18 cellular contexts compared by ENCODE assay signal in the genomic region with DNA sequence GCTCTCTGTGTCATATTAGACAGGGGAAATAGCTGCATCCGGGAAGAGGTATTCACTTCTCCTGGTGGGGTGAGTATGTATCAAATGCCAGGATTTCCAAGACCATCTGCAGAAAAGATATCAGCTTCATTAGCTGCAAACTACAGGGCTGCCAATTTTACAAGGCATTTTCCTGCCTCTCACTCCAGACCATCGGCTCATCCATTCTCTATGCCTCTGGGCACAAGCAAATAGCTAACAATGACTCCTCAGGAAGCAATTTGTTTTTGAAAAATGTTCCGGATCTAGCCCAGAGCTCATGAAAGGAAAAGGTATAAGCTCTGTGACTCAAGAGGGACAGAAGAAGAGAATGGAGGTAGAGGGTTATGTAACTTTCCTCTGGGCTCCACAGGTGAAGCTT. TPM values are rescaled to one million over a fixed set of nuclear protein-coding genes. Genes with fewer than 3 reads are reported as not detected.
DNase-seq lines count a peak whose midpoint lies in the region; ATAC-seq and TF ChIP-seq lines count a peak whose summit lies in the region.
"Had no signal": no experiment of that assay in that cellular context is flagged by ENCODE, and none has a peak within 500 bp of the region (broad histone marks: within the 10 kb centered on the region; RNA-seq: fewer than 3 reads in every experiment).

No MANE protein-coding gene starts in this region.

- ATAC-seq in GM18873 (IDR thresholded peaks at IDR 0.05; ENCODE audit: low FRiP score, unreplicated experiment) = no peak

- H3K27ac Mint-ChIP-seq in HFFc6 (peak overlapping the region; percentile 67), osteocyte (ENCODE audit: unreplicated experiment) (no peak overlapping the region)
- H3K27ac Mint-ChIP-seq: activated B cell treated with CpG ODN at 0.5 μM for 24 hours; activated T-helper 2 cell treated with anti-CD3 and anti-CD28 coated beads, Interferon-gamma antibody, Interleukin-2, Interleukin-4, amounts not matched to agents 10 μg/mL and 5 μg/mL and 100 μg/mL, durations not matched to agents 14 hours and 24 hours and 36 hours; B cell had no signal

- H3K4me3 Mint-ChIP-seq in HFFc6 = peak overlapping the region; percentile 13; the same call in 1 of the 2 replicates
- no peak overlapping the region for H3K4me3 Mint-ChIP-seq in osteocyte (ENCODE audit: unreplicated experiment)
- H3K4me3 Mint-ChIP-seq: activated B cell treated with CpG ODN at 0.5 μM for 24 hours, B cell had no signal

- TF ChIP-seq CTCF in HFFc6 (IDR thresholded peaks at IDR 0.05) = no peak
- no peak for TF ChIP-seq CTCF in osteocyte (IDR thresholded peaks at IDR 0.05)

- H3K9me3 Mint-ChIP-seq in HFFc6 = no peaks in the 10 kb centered on the region
- no peaks in the 10 kb centered on the region for H3K9me3 Mint-ChIP-seq in osteocyte (ENCODE audit: unreplicated experiment)
- H3K9me3 Mint-ChIP-seq: activated B cell treated with CpG ODN at 0.5 μM for 24 hours; activated T-helper 2 cell treated with anti-CD3 and anti-CD28 coated beads, Interferon-gamma antibody, Interleukin-2, Interleukin-4, amounts not matched to agents 10 μg/mL and 5 μg/mL and 100 μg/mL, durations not matched to agents 14 hours and 24 hours and 36 hours had no signal

- no peaks in the 10 kb centered on the region for H3K27me3 Mint-ChIP-seq in HFFc6 (ENCODE audit: insufficient read depth)
- no peaks in the 10 kb centered on the region for H3K27me3 Mint-ChIP-seq in osteocyte (ENCODE audit: unreplicated experiment)
- H3K27me3 Mint-ChIP-seq: activated B cell treated with CpG ODN at 0.5 μM for 24 hours, B cell had no signal

- peaks cover 18% of the 10 kb centered on the region for H3K36me3 Mint-ChIP-seq in HFFc6 (ENCODE audit: low read depth)
- H3K36me3 Mint-ChIP-seq in osteocyte (ENCODE audit: unreplicated experiment) = peaks cover 32% of the 10 kb centered on the region

- H3K4me1 Mint-ChIP-seq in HFFc6 (ENCODE audit: low read depth) (peaks cover 32% of the 10 kb centered on the region), osteocyte (ENCODE audit: unreplicated experiment) (peaks cover 10% of the 10 kb centered on the region)
- H3K4me1 Mint-ChIP-seq: activated B cell treated with CpG ODN at 0.5 μM for 24 hours, B cell had no signal

- DNase-seq in HFFc6 = peak; percentile 77
- peak; percentile 70 for DNase-seq in RPMI7951 (ENCODE audit: low read depth)
- DNase-seq in cerebellum (ENCODE audit: low spot score) = peak; percentile 67
- DNase-seq in lung microvascular endothelial cell (ENCODE audit: low read depth in 2 of 2) = peak; percentile 61 to 70
- no peak for DNase-seq in osteocyte (ENCODE audit: extremely low spot score, unreplicated experiment)
- no peak for DNase-seq in NCI-H748 treated with DMSO at 0.1 percent for 48 hours (lab: John Stamatoyannopoulos, UW)
- DNase-seq: activated B cell treated with CpG ODN at 0.5 μM for 24 hours; amygdala; effector CD8-positive, alpha-beta T cell; Karpas-422; mesenchymal stem cell; NCI-H187; NCI-H524 treated with DMSO at 0.1 percent for 48 hours had no signal

RNA-seq across cellular contexts. Expression of a gene that starts 41.8 kb away (rescaled TPM):
- not detected for total RNA-seq in HFFc6 (2021; fragmentation: NEBNext Ultra II Directional; extraction: Animal tissue kit (Norgen Biotek cat#: 25700))
- not detected in 2 replicates for total RNA-seq in RPMI7951 (2014; rRNA removed; shearing (Covaris generic))
- total RNA-seq in cerebellum (0.27 TPM), lung microvascular endothelial cell (not detected in 2 replicates), osteocyte (not detected in 2 replicates)
- total RNA-seq: activated B cell treated with CpG ODN at 0.5 μM for 24 hours; activated CD8-positive, alpha-beta memory T cell treated with anti-CD3 and anti-CD28 coated beads for 36 hours; activated T-helper 2 cell treated with anti-CD3 and anti-CD28 coated beads, Interferon-gamma antibody, Interleukin-2, Interleukin-4, amounts not matched to agents 10 μg/mL and 5 μg/mL and 100 μg/mL, durations not matched to agents 14 hours and 24 hours and 36 hours; B cell; fibroblast of villous mesenchyme had no signal

RNA-seq across cellular contexts. Expression of a gene that starts 47.7 kb away (rescaled TPM):
- total RNA-seq in HFFc6 (2021; fragmentation: NEBNext Ultra II Directional; extraction: Animal tissue kit (Norgen Biotek cat#: 25700)) = 10 to 100 TPM; 40.1 to 49.4 (median 47.5) TPM
- total RNA-seq in RPMI7951 (2014; rRNA removed; shearing (Covaris generic)) = 76.9 and 105 TPM in 2 replicates
- total RNA-seq in cerebellum (54.3 TPM), lung microvascular endothelial cell (32.0 and 35.9 TPM in 2 replicates), osteocyte (66.1 and 66.3 TPM in 2 replicates)

Comparison
In these comparisons a context has a peak if more than half of its experiments do, and no peak if none do; other contexts are left out.
1. DNase-seq: peak in HFFc6 (single experiment), RPMI7951 (single experiment), cerebellum (single experiment) and lung microvascular endothelial cell (2 of 2); none in osteocyte (single experiment) and NCI-H748 treated with DMSO at 0.1 percent for 48 hours (single experiment).